In genomic region chr14:34522496-34522895, GRCh38 we compare ENCODE assay signal across 15 cellular contexts.
"Had no signal": no experiment of that assay in that cellular context is flagged by ENCODE, and none has a peak within 500 bp of the region (broad histone marks: within the 10 kb centered on the region; RNA-seq: fewer than 3 reads in every experiment).

No MANE protein-coding gene starts in this region.

- FAIRE-seq: endometrium, frontal cortex had no signal

- H3K27me3 ChIP-seq: body of pancreas had no signal

- H3K4me3 ChIP-seq: body of pancreas, lower lobe of right lung had no signal

- DNase-seq: activated CD4-positive, alpha-beta T cell treated with anti-CD3 and anti-CD28 coated beads for 1 hour; activated CD4-positive, alpha-beta T cell treated with anti-CD3 and anti-CD28 coated beads, Interleukin-2, amount 50 U/mL, for 48 hours; activated gamma-delta T cell treated with Interleukin-2 at 50 U/mL for 16 hours; body of pancreas; caudate nucleus; hypothalamus; islet precursor cell; lower lobe of right lung; occipital lobe; posterior cingulate gyrus; stimulated activated naive CD8-positive, alpha-beta T cell treated with anti-CD3 and anti-CD28 coated beads, Interleukin-15, amount 100 ng/mL, for 72 hours; T-helper 2 cell had no signal

- H3K4me1 ChIP-seq: body of pancreas, lower lobe of right lung had no signal

- H3K9me3 ChIP-seq: body of pancreas, lower lobe of right lung had no signal

- H3K27ac ChIP-seq: body of pancreas, lower lobe of right lung, VCaP had no signal
